ENCODE assay signal across 1 cellular context in genomic region chr2:32977228-32977758, GRCh38.
TF ChIP-seq lines count a peak whose summit lies in the region.

No MANE protein-coding gene starts in this region.

TF ChIP-seq in GM23338, 12 proteins besides CTCF, POLR2A, EP300 and RAD21 (continued from another document):
- TF ChIP-seq, protein P1, sequence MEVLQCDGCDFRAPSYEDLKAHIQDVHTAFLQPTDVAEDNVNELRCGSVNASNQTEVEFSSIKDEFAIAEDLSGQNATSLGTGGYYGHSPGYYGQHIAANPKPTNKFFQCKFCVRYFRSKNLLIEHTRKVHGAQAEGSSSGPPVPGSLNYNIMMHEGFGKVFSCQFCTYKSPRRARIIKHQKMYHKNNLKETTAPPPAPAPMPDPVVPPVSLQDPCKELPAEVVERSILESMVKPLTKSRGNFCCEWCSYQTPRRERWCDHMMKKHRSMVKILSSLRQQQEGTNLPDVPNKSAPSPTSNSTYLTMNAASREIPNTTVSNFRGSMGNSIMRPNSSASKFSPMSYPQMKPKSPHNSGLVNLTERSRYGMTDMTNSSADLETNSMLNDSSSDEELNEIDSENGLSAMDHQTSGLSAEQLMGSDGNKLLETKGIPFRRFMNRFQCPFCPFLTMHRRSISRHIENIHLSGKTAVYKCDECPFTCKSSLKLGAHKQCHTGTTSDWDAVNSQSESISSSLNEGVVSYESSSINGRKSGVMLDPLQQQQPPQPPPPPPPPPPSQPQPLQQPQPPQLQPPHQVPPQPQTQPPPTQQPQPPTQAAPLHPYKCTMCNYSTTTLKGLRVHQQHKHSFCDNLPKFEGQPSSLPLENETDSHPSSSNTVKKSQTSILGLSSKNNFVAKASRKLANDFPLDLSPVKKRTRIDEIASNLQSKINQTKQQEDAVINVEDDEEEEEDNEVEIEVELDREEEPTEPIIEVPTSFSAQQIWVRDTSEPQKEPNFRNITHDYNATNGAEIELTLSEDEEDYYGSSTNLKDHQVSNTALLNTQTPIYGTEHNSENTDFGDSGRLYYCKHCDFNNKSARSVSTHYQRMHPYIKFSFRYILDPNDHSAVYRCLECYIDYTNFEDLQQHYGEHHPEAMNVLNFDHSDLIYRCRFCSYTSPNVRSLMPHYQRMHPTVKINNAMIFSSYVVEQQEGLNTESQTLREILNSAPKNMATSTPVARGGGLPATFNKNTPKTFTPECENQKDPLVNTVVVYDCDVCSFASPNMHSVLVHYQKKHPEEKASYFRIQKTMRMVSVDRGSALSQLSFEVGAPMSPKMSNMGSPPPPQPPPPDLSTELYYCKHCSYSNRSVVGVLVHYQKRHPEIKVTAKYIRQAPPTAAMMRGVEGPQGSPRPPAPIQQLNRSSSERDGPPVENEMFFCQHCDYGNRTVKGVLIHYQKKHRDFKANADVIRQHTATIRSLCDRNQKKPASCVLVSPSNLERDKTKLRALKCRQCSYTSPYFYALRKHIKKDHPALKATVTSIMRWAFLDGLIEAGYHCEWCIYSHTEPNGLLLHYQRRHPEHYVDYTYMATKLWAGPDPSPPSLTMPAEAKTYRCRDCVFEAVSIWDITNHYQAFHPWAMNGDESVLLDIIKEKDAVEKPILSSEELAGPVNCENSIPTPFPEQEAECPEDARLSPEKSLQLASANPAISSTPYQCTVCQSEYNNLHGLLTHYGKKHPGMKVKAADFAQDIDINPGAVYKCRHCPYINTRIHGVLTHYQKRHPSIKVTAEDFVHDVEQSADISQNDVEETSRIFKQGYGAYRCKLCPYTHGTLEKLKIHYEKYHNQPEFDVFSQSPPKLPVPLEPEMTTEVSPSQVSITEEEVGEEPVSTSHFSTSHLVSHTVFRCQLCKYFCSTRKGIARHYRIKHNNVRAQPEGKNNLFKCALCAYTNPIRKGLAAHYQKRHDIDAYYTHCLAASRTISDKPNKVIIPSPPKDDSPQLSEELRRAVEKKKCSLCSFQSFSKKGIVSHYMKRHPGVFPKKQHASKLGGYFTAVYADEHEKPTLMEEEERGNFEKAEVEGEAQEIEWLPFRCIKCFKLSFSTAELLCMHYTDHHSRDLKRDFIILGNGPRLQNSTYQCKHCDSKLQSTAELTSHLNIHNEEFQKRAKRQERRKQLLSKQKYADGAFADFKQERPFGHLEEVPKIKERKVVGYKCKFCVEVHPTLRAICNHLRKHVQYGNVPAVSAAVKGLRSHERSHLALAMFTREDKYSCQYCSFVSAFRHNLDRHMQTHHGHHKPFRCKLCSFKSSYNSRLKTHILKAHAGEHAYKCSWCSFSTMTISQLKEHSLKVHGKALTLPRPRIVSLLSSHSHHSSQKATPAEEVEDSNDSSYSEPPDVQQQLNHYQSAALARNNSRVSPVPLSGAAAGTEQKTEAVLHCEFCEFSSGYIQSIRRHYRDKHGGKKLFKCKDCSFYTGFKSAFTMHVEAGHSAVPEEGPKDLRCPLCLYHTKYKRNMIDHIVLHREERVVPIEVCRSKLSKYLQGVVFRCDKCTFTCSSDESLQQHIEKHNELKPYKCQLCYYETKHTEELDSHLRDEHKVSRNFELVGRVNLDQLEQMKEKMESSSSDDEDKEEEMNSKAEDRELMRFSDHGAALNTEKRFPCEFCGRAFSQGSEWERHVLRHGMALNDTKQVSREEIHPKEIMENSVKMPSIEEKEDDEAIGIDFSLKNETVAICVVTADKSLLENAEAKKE (CRISPR knock-in tag; IDR thresholded peaks at IDR 0.05): no peak
- TF ChIP-seq REST (IDR thresholded peaks at IDR 0.05; ENCODE audit: unreplicated experiment): no peak
- TF ChIP-seq POLR2AphosphoS5 (IDR thresholded peaks at IDR 0.05; ENCODE audit: low read depth): no peak
- no peak for TF ChIP-seq NANOG (IDR thresholded peaks at IDR 0.05; ENCODE audit: borderline replicate concordance)
